Comparison of ENCODE assay signal across 9 cellular contexts in genomic region chr11:47950396-47950795, GRCh38. TPM values are rescaled to one million over a fixed set of nuclear protein-coding genes. Genes with fewer than 3 reads are reported as not detected.
A peak's percentile ranks its signal among the peaks of the same experiment; 100 is the strongest.
DNase-seq lines count a peak whose midpoint lies in the region; ATAC-seq and TF ChIP-seq lines count a peak whose summit lies in the region.
"Had no signal": no experiment of that assay in that cellular context is flagged by ENCODE, and none has a peak within 500 bp of the region (broad histone marks: within the 10 kb centered on the region; RNA-seq: fewer than 3 reads in every experiment).

No MANE protein-coding gene starts in this region.

- H3K27me3 ChIP-seq in breast epithelium, result no peaks in the 10 kb centered on the region

- peak overlapping the region; percentile 4 to 69 (median 39) for H3K4me3 Mint-ChIP-seq in T-cell

- ATAC-seq in HG02623 (IDR thresholded peaks at IDR 0.05; ENCODE audit: unreplicated experiment), result peak; percentile 47
- peak; percentile 91 to 99 (median 94) for ATAC-seq in T-cell (replicated peaks in 1 of 4)
- ATAC-seq in omental fat pad (ENCODE audit: low FRiP score), result no peak
- ATAC-seq in HG03442 (IDR thresholded peaks at IDR 0.05; ENCODE audit: unreplicated experiment), result no peak
- ATAC-seq: K562 had no signal

- H3K27ac Mint-ChIP-seq in T-cell, result peak overlapping the region; percentile 87 to 97

- H3K36me3 Mint-ChIP-seq in T-cell, result no peaks in the 10 kb centered on the region

- intact Hi-C loops in breast epithelium (cut with DNase I; ENCODE audit: low total_unique reads), result no loop called here

- H3K9me3 ChIP-seq in breast epithelium, result no peaks in the 10 kb centered on the region

- POLR2A ChIA-PET in T-cell (lab: Charles Lee), result interaction anchor here in 1 of 2 donors (0.6 kb wide), 2 partner anchors 18 to 441 kb away, joined by 5 to 9 read pairs; no protein-coding TSS in a partner anchor

- H3K27me3 Mint-ChIP-seq in T-cell, result no peaks in the 10 kb centered on the region

- TF ChIP-seq CTCF in cardiac fibroblast (IDR thresholded peaks at IDR 0.05; ENCODE audit: low read depth, low read length) (no peak), omental fat pad (IDR thresholded peaks at IDR 0.05) (no peak), breast epithelium (IDR thresholded peaks at IDR 0.05) (no peak)

- no peak for TF ChIP-seq POLR2A in breast epithelium (IDR thresholded peaks at IDR 0.05)

- no peaks in the 10 kb centered on the region for H3K4me1 ChIP-seq in breast epithelium

- CTCF ChIA-PET in T-cell (lab: Charles Lee), result no interaction called here

- DNase-seq in T-cell (peak; percentile 28 to 80 (median 66)), cardiac fibroblast (ENCODE audit: low read depth in 2 of 2) (peak; percentile 38 to 83), omental fat pad (ENCODE audit: low spot score) (no peak), breast epithelium (ENCODE audit: low spot score in 2 of 2) (no peak), cerebellar cortex (ENCODE audit: low spot score) (no peak)
- peak; percentile 27 to 34 for DNase-seq in stimulated activated CD8-positive, alpha-beta memory T cell treated with anti-CD3 and anti-CD28 coated beads, Interleukin-4, amount 100 ng/mL, for 4 hours (ENCODE audit: low read depth in 2 of 2, low spot score in 1 of 2)

- no peak overlapping the region for H3K27ac ChIP-seq in breast epithelium

- H3K4me1 Mint-ChIP-seq in T-cell, result peaks cover 37 to 55% (median 49%) of the 10 kb centered on the region in 3 donors

- H3K9me3 Mint-ChIP-seq in T-cell, result no peaks in the 10 kb centered on the region

- H3K4me3 ChIP-seq in cardiac fibroblast (replicated peaks in 1 of 2; ENCODE audit: low read depth in 2 of 2, low read length in 2 of 2) (no peak overlapping the region), breast epithelium (no peak overlapping the region)
- H3K4me3 ChIP-seq: K562 had no signal

- H3K36me3 ChIP-seq in breast epithelium, result no peaks in the 10 kb centered on the region

RNA-seq across cellular contexts. Expression of gene PTPRJ, which starts 30.0 kb away (rescaled TPM):
- 10 to 100 TPM; 44.8 to 71.0 (median 57.9) TPM for total RNA-seq in T-cell
- 10 to 100 TPM in 3 of 4 donors, 1 to 10 TPM in 1; 9.8 to 17.8 (median 14.2) TPM for total RNA-seq in omental fat pad
- total RNA-seq in breast epithelium, result 10 to 100 TPM; 14.6 to 15.7 (median 14.7) TPM

Comparison
In these comparisons a context has a peak if more than half of its experiments do, and no peak if none do; other contexts are left out.
1. ATAC-seq: peak in HG02623 (single experiment) and T-cell (4 of 4); none in omental fat pad (single experiment) and HG03442 (single experiment).
2. DNase-seq: peak in T-cell (34 of 34), cardiac fibroblast (2 of 2) and stimulated activated CD8-positive, alpha-beta memory T cell treated with anti-CD3 and anti-CD28 coated beads, Interleukin-4, amount 100 ng/mL, for 4 hours (2 of 2); none in omental fat pad (single experiment), breast epithelium (0 of 2) and cerebellar cortex (single experiment).